Comparison of ENCODE assay signal across 1 cellular context in the genomic region with DNA sequence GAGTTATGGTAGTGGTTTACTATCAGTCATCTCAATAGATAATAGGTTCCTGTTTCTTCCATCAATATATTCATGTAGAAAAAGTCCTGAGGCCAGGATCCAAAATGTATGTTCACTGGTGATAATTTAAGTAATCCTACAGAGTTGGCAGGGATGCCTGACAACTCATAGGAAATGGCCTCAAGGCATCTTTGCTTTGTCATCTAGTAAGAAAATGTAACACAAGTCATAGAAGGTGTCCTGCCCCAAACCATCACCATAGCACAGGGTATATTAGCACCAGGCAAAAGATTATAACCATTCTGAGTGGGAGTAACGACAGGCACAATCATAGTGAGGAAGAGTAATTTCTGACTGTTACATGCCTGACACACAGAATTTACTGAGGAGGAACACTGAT.
TF ChIP-seq lines count a peak whose summit lies in the region.

No MANE protein-coding gene starts in this region.

TF ChIP-seq in HepG2, 621 proteins besides CTCF, POLR2A, EP300 and RAD21 (continued from another document):
- TF ChIP-seq, protein P1, sequence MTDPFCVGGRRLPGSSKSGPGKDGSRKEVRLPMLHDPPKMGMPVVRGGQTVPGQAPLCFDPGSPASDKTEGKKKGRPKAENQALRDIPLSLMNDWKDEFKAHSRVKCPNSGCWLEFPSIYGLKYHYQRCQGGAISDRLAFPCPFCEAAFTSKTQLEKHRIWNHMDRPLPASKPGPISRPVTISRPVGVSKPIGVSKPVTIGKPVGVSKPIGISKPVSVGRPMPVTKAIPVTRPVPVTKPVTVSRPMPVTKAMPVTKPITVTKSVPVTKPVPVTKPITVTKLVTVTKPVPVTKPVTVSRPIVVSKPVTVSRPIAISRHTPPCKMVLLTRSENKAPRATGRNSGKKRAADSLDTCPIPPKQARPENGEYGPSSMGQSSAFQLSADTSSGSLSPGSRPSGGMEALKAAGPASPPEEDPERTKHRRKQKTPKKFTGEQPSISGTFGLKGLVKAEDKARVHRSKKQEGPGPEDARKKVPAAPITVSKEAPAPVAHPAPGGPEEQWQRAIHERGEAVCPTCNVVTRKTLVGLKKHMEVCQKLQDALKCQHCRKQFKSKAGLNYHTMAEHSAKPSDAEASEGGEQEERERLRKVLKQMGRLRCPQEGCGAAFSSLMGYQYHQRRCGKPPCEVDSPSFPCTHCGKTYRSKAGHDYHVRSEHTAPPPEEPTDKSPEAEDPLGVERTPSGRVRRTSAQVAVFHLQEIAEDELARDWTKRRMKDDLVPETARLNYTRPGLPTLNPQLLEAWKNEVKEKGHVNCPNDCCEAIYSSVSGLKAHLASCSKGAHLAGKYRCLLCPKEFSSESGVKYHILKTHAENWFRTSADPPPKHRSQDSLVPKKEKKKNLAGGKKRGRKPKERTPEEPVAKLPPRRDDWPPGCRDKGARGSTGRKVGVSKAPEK (CRISPR knock-in tag; IDR thresholded peaks at IDR 0.05; ENCODE audit: borderline replicate concordance) = no peak
- TF ChIP-seq ARNT (IDR thresholded peaks at IDR 0.05) (no peak), ZNF10 (CRISPR knock-in tag; IDR thresholded peaks at IDR 0.05; ENCODE audit: borderline replicate concordance, low read depth) (no peak), IRX3 (CRISPR knock-in tag; IDR thresholded peaks at IDR 0.05; ENCODE audit: borderline replicate concordance, low read depth) (no peak), GPN1 (CRISPR knock-in tag; IDR thresholded peaks at IDR 0.05; ENCODE audit: borderline replicate concordance) (no peak), JUND (CRISPR knock-in tag; IDR thresholded peaks at IDR 0.05) (no peak)
- TF ChIP-seq, protein P2, sequence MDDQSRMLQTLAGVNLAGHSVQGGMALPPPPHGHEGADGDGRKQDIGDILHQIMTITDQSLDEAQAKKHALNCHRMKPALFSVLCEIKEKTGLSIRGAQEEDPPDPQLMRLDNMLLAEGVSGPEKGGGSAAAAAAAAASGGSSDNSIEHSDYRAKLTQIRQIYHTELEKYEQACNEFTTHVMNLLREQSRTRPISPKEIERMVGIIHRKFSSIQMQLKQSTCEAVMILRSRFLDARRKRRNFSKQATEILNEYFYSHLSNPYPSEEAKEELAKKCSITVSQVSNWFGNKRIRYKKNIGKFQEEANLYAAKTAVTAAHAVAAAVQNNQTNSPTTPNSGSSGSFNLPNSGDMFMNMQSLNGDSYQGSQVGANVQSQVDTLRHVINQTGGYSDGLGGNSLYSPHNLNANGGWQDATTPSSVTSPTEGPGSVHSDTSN (CRISPR knock-in tag; IDR thresholded peaks at IDR 0.05; ENCODE audit: borderline replicate concordance) = no peak
